ENCODE assay signal across 8 cellular contexts in the genomic region with DNA sequence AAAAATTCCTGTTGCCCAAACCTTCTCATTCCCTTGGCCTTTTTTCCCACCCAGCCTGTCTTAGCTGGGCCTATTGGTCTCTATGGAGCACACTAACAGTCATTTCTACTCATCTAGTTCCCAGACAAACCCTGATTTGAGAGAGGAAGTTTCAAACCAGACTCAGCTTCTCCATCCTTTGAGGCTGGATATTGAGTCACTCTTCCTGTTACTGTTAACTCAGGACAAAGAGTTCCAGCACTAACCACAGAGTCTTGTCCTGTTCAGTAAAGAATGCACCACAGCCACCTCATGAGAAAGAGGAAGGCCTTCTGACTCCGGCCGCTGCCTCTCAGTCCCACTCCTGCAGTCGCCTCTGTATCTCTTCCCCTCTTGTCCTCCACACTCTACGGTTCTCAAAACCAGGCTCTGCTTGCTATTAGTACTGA.
DNase-seq lines count a peak whose midpoint lies in the region; ATAC-seq, FAIRE-seq and TF ChIP-seq lines count a peak whose summit lies in the region.

No MANE protein-coding gene starts in this region.

- no peak overlapping the region for H2AK9ac ChIP-seq in IMR-90 (replicated peaks; ENCODE audit: low read depth, low read length, poor library complexity)

- no peaks in the 10 kb centered on the region; the same call in 1 of the 2 replicates for H3K9me1 ChIP-seq in IMR-90 (ENCODE audit: insufficient read depth, low read length)

- H2BK120ac ChIP-seq in IMR-90 (ENCODE audit: low read depth, low read length), result peak overlapping the region; percentile 91

- CTCF ChIA-PET in IMR-90 (lab: Yijun Ruan, JAX) (interaction anchor here (0.6 kb wide), 1 partner anchor 13 kb away, joined by 5 read pairs; no protein-coding TSS in a partner anchor), GM12878 (lab: Yijun Ruan, JAX) (interaction anchor here (1.0 to 5.4 kb wide), 5 partner anchors 11 to 687 kb away, joined by 3 to 34 read pairs (median 10); no protein-coding TSS in a partner anchor)

- peaks cover 13% of the 10 kb centered on the region for H3K4me1 Mint-ChIP-seq in neural progenitor cell

- H3K9me3 ChIP-seq in IMR-90 (ENCODE audit: control insufficient read depth, insufficient read depth, low read length), result no peaks in the 10 kb centered on the region
- peaks cover 2% of the 10 kb centered on the region; the same call in 2 of the 3 replicates for H3K9me3 ChIP-seq in GM12878 (replicated peaks; ENCODE audit: control insufficient read depth, insufficient read depth, low read length)
- no peaks in the 10 kb centered on the region for H3K9me3 ChIP-seq in lower lobe of right lung
- no peaks in the 10 kb centered on the region for H3K9me3 ChIP-seq in neural progenitor cell (ENCODE audit: low read depth)

- peak overlapping the region; percentile 39 for H3K27ac ChIP-seq in IMR-90 (ENCODE audit: insufficient read depth, low read length)
- no peak overlapping the region for H3K27ac ChIP-seq in GM12878 (ENCODE audit: control insufficient read depth, insufficient read depth)
- H3K27ac ChIP-seq in lower lobe of right lung, result peak overlapping the region; percentile 77
- H3K27ac ChIP-seq in neural progenitor cell, result no peak overlapping the region

- H3K4me3 Mint-ChIP-seq in neural progenitor cell, result no peak overlapping the region

- no peaks in the 10 kb centered on the region for H3K9me3 Mint-ChIP-seq in neural progenitor cell

- H4K91ac ChIP-seq in IMR-90 (ENCODE audit: insufficient read depth, low read depth, low read length), result peak overlapping the region; percentile 70; the same call in 1 of the 2 replicates

- SMC1A ChIA-PET in GM12878 (lab: Charles Lee; ENCODE audit: uncharacterized antibody, unreplicated experiment), result interaction anchor here (1.0 to 2.5 kb wide), 2 partner anchors 11 to 337 kb away, joined by 5 to 17 read pairs; no protein-coding TSS in a partner anchor

- no peaks in the 10 kb centered on the region for H3K79me2 ChIP-seq in GM12878 (ENCODE audit: control insufficient read depth, insufficient read depth, low read length)
- H3K79me2 ChIP-seq in neural progenitor cell (ENCODE audit: low read depth), result no peaks in the 10 kb centered on the region

- dilution Hi-C loops in IMR-90 (cut with HindIII; ENCODE audit: low sequenced_read_pairs, unreplicated experiment), result no loop called here

- H3K4me1 ChIP-seq in IMR-90 (ENCODE audit: control insufficient read depth, insufficient read depth, low read length), result peaks cover 13% of the 10 kb centered on the region
- no peaks in the 10 kb centered on the region for H3K4me1 ChIP-seq in GM12878 (ENCODE audit: control insufficient read depth, insufficient read depth, low read length)
- peaks cover 4% of the 10 kb centered on the region for H3K4me1 ChIP-seq in lower lobe of right lung
- H3K4me1 ChIP-seq in neural progenitor cell, result no peaks in the 10 kb centered on the region

- 0% methylated on average over 2 of the region's 4 CpGs; no CpG with 5 or more reads in 1 of the 2 experiments for WGBS in IMR-90 (ENCODE audit: extremely low coverage in 2 of 2, insufficient read length in 1 of 2), 2 experiments
- 88% methylated on average over 4 of the region's 4 CpGs for WGBS in GM12878 (ENCODE audit: insufficient coverage, insufficient replicate concordance, low lambda C conversion rate, missing lambda C conversion rate)

- H3K4ac ChIP-seq in IMR-90 (ENCODE audit: low read depth, low read length), result peak overlapping the region; percentile 57; the same call in 1 of the 2 replicates

- in situ Hi-C loops in ACHN (cut with HindIII; ENCODE audit: low pct_ligation_motif_present, low pct_unique_long_range_greater_than_20kb, low sequenced_read_pairs) (no loop called here), IMR-90 (cut with MboI; ENCODE audit: low sequenced_read_pairs) (loop anchor here (25.0 kb wide), 1 partner anchor 336 kb away; no protein-coding TSS in a partner anchor), GM12878 (cut with MboI) (loop anchor here (10.0 kb wide), 1 partner anchor 468 kb away; no protein-coding TSS in a partner anchor)

- intact Hi-C loops in IMR-90 (cut with micrococcal nuclease), result loop anchor here (10.0 kb wide), 1 partner anchor 1738 kb away; no protein-coding TSS in a partner anchor
- intact Hi-C loops in GM12878 (cut with micrococcal nuclease; ENCODE audit: unreplicated experiment), result no loop called here
- intact Hi-C loops in lower lobe of right lung (cut with DNase I), result no loop called here

- POLR2A ChIA-PET in IMR-90 (lab: Charles Lee; ENCODE audit: unreplicated experiment) (no interaction called here), GM12878 (lab: Charles Lee) (interaction anchor here (1.0 kb wide), 1 partner anchor 12 kb away, joined by 3 read pairs; no protein-coding TSS in a partner anchor)

- DNase-seq in ACHN (peak; percentile 26), IMR-90 (peak; percentile 98), GM12878 (ENCODE audit: low read depth, low spot score) (no peak), lower lobe of right lung (peak; percentile 80), neural progenitor cell (ENCODE audit: low spot score) (no peak)
- DNase-seq in stimulated activated CD4-positive, alpha-beta T cell treated with anti-CD3 and anti-CD28 coated beads, Interleukin-12 subunit alpha, Interleukin-12 subunit beta, amount 100 ng/mL, for 4 hours, result no peak

- H3K14ac ChIP-seq in IMR-90 (replicated peaks; ENCODE audit: low read depth, low read length), result peak overlapping the region; percentile 39; the same call in 1 of the 2 replicates

- RAD21 ChIA-PET in GM12878 (lab: Charles Lee; ENCODE audit: unreplicated experiment), result no interaction called here

- no peak for TF ChIP-seq EP300 in GM12878 (IDR thresholded peaks at IDR 0.05; ENCODE audit: borderline replicate concordance in 1 of 2, control insufficient read depth in 1 of 2, low read depth in 2 of 2, low read length in 2 of 2)

- H2AFZ ChIP-seq in IMR-90 (replicated peaks; ENCODE audit: low read length, poor library complexity) (peak overlapping the region; percentile 44), GM12878 (ENCODE audit: control insufficient read depth, low read depth, low read length) (peak overlapping the region; percentile 16; the same call in 1 of the 2 replicates), neural progenitor cell (replicated peaks) (no peak overlapping the region)

- no peaks in the 10 kb centered on the region for H3F3A ChIP-seq in neural progenitor cell (ENCODE audit: low read depth)

- H4K5ac ChIP-seq in IMR-90 (ENCODE audit: low read depth, low read length), result peak overlapping the region; percentile 65

- peak overlapping the region; percentile 97 for H2BK5ac ChIP-seq in IMR-90 (ENCODE audit: low read depth, low read length, poor library complexity, severe bottlenecking)

- peak overlapping the region; percentile 85 for H3K18ac ChIP-seq in IMR-90 (ENCODE audit: low read depth, low read length)

- H3K4me2 ChIP-seq in IMR-90 (ENCODE audit: low read depth, low read length), result peak overlapping the region; percentile 70; the same call in 1 of the 2 replicates
- no peak overlapping the region for H3K4me2 ChIP-seq in GM12878 (ENCODE audit: control insufficient read depth, insufficient read depth)
- H3K4me2 ChIP-seq in neural progenitor cell, result no peak overlapping the region

- no peaks in the 10 kb centered on the region for H3K36me3 ChIP-seq in IMR-90 (ENCODE audit: control insufficient read depth, insufficient read depth, low read length)
- no peaks in the 10 kb centered on the region for H3K36me3 ChIP-seq in GM12878 (ENCODE audit: control insufficient read depth in 2 of 2, insufficient read depth in 2 of 2, low read length in 1 of 2)
- no peaks in the 10 kb centered on the region for H3K36me3 ChIP-seq in lower lobe of right lung
- H3K36me3 ChIP-seq in neural progenitor cell, result no peaks in the 10 kb centered on the region

- no peak for FAIRE-seq in GM12878 (lab: Jason Lieb, UNC)

- H3K27ac Mint-ChIP-seq in neural progenitor cell, result no peak overlapping the region

- TF ChIP-seq RAD21 in IMR-90 (IDR thresholded peaks at IDR 0.05; ENCODE audit: low read length) (no peak; the same call in 1 of the 2 replicates), GM12878 (IDR thresholded peaks at IDR 0.05; ENCODE audit: insufficient read depth, low read depth, low read length) (no peak)

- H3K56ac ChIP-seq in IMR-90 (ENCODE audit: extremely low read depth, insufficient read depth, low read length), result peak overlapping the region; percentile 40; the same call in 1 of the 2 replicates

- H3K27me3 Mint-ChIP-seq in neural progenitor cell (ENCODE audit: insufficient read depth, low read depth), result no peaks in the 10 kb centered on the region

- ATAC-seq in IMR-90 (ENCODE audit: low read depth) (peak; percentile 92), GM12878 (no peak), lower lobe of right lung (peak; percentile 93 to 96), HG02970 (IDR thresholded peaks at IDR 0.05; ENCODE audit: low FRiP score, unreplicated experiment) (no peak), GM18505 (IDR thresholded peaks at IDR 0.05; ENCODE audit: unreplicated experiment) (no peak)

- H3K36me3 Mint-ChIP-seq in neural progenitor cell, result no peaks in the 10 kb centered on the region

- H4K20me1 ChIP-seq in IMR-90 (ENCODE audit: insufficient read depth, low read length) (no peaks in the 10 kb centered on the region), GM12878 (ENCODE audit: control insufficient read depth, insufficient read depth) (no peaks in the 10 kb centered on the region), neural progenitor cell (ENCODE audit: low read depth) (no peaks in the 10 kb centered on the region)

- peak overlapping the region; percentile 85 for H2BK20ac ChIP-seq in IMR-90 (ENCODE audit: low read depth, low read length)

- H2BK15ac ChIP-seq in IMR-90 (ENCODE audit: low read depth, low read length), result peak overlapping the region; percentile 97; the same call in 2 of the 3 replicates

- H3K9ac ChIP-seq in IMR-90 (ENCODE audit: low read depth, low read length), result peak overlapping the region; percentile 24; the same call in 1 of the 2 replicates
- H3K9ac ChIP-seq in GM12878 (ENCODE audit: control insufficient read depth, insufficient read depth, low read length), result no peak overlapping the region
- no peak overlapping the region for H3K9ac ChIP-seq in neural progenitor cell

- H3K27me3 ChIP-seq in IMR-90 (ENCODE audit: control insufficient read depth, insufficient read depth, low read length) (no peaks in the 10 kb centered on the region), GM12878 (replicated peaks in 1 of 2; ENCODE audit: control insufficient read depth in 2 of 2, insufficient read depth in 2 of 2, low read length in 1 of 2) (no peaks in the 10 kb centered on the region), lower lobe of right lung (ENCODE audit: low read depth) (no peaks in the 10 kb centered on the region), neural progenitor cell (no peaks in the 10 kb centered on the region)

- no peak overlapping the region for H2AK5ac ChIP-seq in IMR-90 (ENCODE audit: low read depth, low read length)

- BruUV-seq in IMR-90 (replicated peaks; lab: Mats Ljungman, UMichigan) (no TSS peak), GM12878 (replicated peaks; lab: Mats Ljungman, UMichigan) (no TSS peak)

- TF ChIP-seq POLR2A in IMR-90 (IDR thresholded peaks at IDR 0.05; ENCODE audit: low read depth, low read length) (no peak), GM12878 (IDR thresholded peaks at IDR 0.05; ENCODE audit: low read depth, low read length) (no peak), GM18505 (IDR thresholded peaks at IDR 0.05; ENCODE audit: borderline replicate concordance, extremely low read depth, insufficient read depth, insufficient read length) (no peak)

- no peaks in the 10 kb centered on the region for H3K79me1 ChIP-seq in IMR-90 (ENCODE audit: low read depth in 1 of 2, low read length in 2 of 2)

- peak overlapping the region; percentile 31 to 82; a peak in 3 of 4 replicates for H4K8ac ChIP-seq in IMR-90 (ENCODE audit: low read depth in 2 of 2, low read length in 2 of 2)

- H3K23ac ChIP-seq in IMR-90 (ENCODE audit: low read depth, low read length), result peak overlapping the region; percentile 40; the same call in 1 of the 2 replicates

- no peak overlapping the region for H3K4me3 ChIP-seq in IMR-90 (ENCODE audit: insufficient read depth, low read depth, low read length)
- no peak overlapping the region for H3K4me3 ChIP-seq in GM12878
- H3K4me3 ChIP-seq in lower lobe of right lung, result no peak overlapping the region
- no peak overlapping the region for H3K4me3 ChIP-seq in neural progenitor cell

- TF ChIP-seq CTCF in IMR-90 (conservative IDR thresholded peaks at IDR 0.05; ENCODE audit: low read depth, low read length), result no peak
- TF ChIP-seq CTCF in GM12878 (IDR thresholded peaks at IDR 0.05 in 2 of 3, conservative IDR thresholded peaks at IDR 0.05 in 1 of 3; ENCODE audit: control insufficient read depth in 2 of 3, extremely low read depth in 1 of 3, insufficient read depth in 1 of 3, low read depth in 3 of 3, low read length in 3 of 3), result no peak
- no peak for TF ChIP-seq CTCF in lower lobe of right lung (IDR thresholded peaks at IDR 0.05)
- TF ChIP-seq CTCF in neural progenitor cell (IDR thresholded peaks at IDR 0.05), result no peak

Comparison
In these comparisons a context has a peak if more than half of its experiments do, and no peak if none do; other contexts are left out.
1. DNase-seq: peak in ACHN (single experiment), IMR-90 (single experiment) and lower lobe of right lung (single experiment); none in GM12878 (single experiment), stimulated activated CD4-positive, alpha-beta T cell treated with anti-CD3 and anti-CD28 coated beads, Interleukin-12 subunit alpha, Interleukin-12 subunit beta, amount 100 ng/mL, for 4 hours (single experiment) and neural progenitor cell (single experiment).
2. ATAC-seq: peak in IMR-90 (single experiment) and lower lobe of right lung (2 of 2); none in GM12878 (single experiment), HG02970 (single experiment) and GM18505 (single experiment).
3. H3K27ac ChIP-seq: peak in IMR-90 (single experiment) and lower lobe of right lung (single experiment); none in GM12878 (single experiment) and neural progenitor cell (single experiment).